Comparison of ENCODE assay signal across 1 cellular context in genomic region chr10:80541144-80541750, GRCh38.
TF ChIP-seq lines count a peak whose summit lies in the region.

No MANE protein-coding gene starts in this region.

TF ChIP-seq in SK-N-SH treated with all-trans-retinoic acid at 6 μM for 48 hours, 23 proteins besides CTCF, POLR2A, EP300 and RAD21 (continued from another document):
- no peak for TF ChIP-seq TSHZ2 (CRISPR knock-in tag; IDR thresholded peaks at IDR 0.05)
- no peak for TF ChIP-seq ZFP30 (CRISPR knock-in tag; IDR thresholded peaks at IDR 0.05)
- no peak for TF ChIP-seq GLIS3 (CRISPR knock-in tag; IDR thresholded peaks at IDR 0.05)
- no peak for TF ChIP-seq ZC3H10 (CRISPR knock-in tag; IDR thresholded peaks at IDR 0.05)
- no peak for TF ChIP-seq RARB (CRISPR knock-in tag; IDR thresholded peaks at IDR 0.05)
- no peak for TF ChIP-seq OSR1 (CRISPR knock-in tag; IDR thresholded peaks at IDR 0.05)
- TF ChIP-seq ZNF8 (CRISPR knock-in tag; IDR thresholded peaks at IDR 0.05) = no peak
- no peak for TF ChIP-seq CREB5 (CRISPR knock-in tag; IDR thresholded peaks at IDR 0.05; ENCODE audit: low read depth)
- TF ChIP-seq ZNF565 (CRISPR knock-in tag; conservative IDR thresholded peaks at IDR 0.05; ENCODE audit: low read depth) = no peak
- no peak for TF ChIP-seq TCF4 (CRISPR knock-in tag; IDR thresholded peaks at IDR 0.05; ENCODE audit: borderline replicate concordance)
